ENCODE assay signal across 9 cellular contexts in the genomic region with DNA sequence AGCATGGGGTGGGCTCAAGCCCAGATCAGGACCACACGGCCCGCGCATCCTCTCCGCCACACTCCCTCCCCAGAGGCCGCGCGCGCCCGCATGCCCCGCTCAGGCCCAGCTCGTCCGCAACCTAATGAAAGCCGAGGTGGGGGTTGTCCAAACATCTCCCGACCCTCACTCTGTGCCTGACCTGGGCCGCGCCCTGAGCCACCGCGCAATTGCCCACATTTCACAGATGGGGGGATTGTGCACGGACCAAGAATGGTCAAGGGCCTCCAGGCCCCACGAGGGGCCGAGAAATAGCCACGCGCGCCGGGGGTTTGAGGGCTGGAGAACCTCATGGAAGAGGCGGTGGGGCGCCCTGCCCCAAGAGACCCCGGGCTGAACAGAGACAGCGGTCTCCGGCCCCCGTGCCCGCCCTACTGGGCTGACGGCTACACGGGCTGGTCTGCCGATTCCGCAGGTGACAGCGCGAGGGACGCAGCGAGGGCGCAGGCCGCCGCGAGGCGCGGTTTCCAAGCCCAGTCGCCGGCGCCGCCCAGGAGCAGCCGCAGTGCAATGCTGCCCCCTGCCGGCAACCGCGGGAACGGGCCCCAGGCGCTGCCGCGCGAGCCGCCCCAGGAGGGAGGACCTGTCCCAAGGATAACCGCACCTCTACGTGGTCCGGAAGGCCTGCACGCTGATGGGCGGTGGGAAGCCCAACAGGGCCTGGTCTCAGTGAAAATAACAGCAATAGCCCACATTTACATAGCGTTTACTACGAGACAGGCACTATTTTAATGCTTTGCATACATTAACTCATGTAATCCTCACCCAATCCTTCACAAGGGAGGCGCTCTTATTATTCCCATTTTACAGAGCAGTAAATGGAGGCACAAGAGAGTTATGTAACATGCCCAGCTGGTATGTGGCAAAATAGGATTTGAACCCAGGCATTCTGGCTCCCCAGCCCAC. TPM values are rescaled to one million over a fixed set of nuclear protein-coding genes. Genes with fewer than 3 reads are reported as not detected.
DNase-seq lines count a peak whose midpoint lies in the region; ATAC-seq and TF ChIP-seq lines count a peak whose summit lies in the region.
"Had no signal": no experiment of that assay in that cellular context is flagged by ENCODE, and none has a peak within 500 bp of the region (broad histone marks: within the 10 kb centered on the region; RNA-seq: fewer than 3 reads in every experiment).

No MANE protein-coding gene starts in this region.

- H3K4me3 ChIP-seq in PC-3 (ENCODE audit: low read length) (peak overlapping the region; percentile 38; the same call in 1 of the 2 replicates), fibroblast of pulmonary artery (replicated peaks; ENCODE audit: low read depth, low read length) (no peak overlapping the region), neutrophil (ENCODE audit: low read depth in 1 of 2, low read length in 1 of 2) (no peak overlapping the region), thoracic aorta (peak overlapping the region; percentile 57)

- H4K20me1 ChIP-seq in PC-3 (ENCODE audit: low read length), result no peaks in the 10 kb centered on the region

- no peaks in the 10 kb centered on the region for H3K36me3 ChIP-seq in PC-3 (ENCODE audit: low read depth, low read length)
- no peaks in the 10 kb centered on the region for H3K36me3 ChIP-seq in neutrophil
- H3K36me3 ChIP-seq in thoracic aorta, result no peaks in the 10 kb centered on the region

- H3K27ac ChIP-seq in PC-3 (ENCODE audit: low read length) (no peak overlapping the region), neutrophil (no peak overlapping the region), thoracic aorta (no peak overlapping the region)

- no peaks in the 10 kb centered on the region for H3K79me2 ChIP-seq in PC-3 (ENCODE audit: low read length)

- POLR2A ChIA-PET in PC-3 (lab: Charles Lee; ENCODE audit: unreplicated experiment), result no interaction called here

- H3K27me3 ChIP-seq in PC-3 (ENCODE audit: low read length), result peaks cover 8% of the 10 kb centered on the region; the same call in 1 of the 2 replicates
- peaks cover 95% of the 10 kb centered on the region for H3K27me3 ChIP-seq in neutrophil
- H3K27me3 ChIP-seq in thoracic aorta (replicated peaks; ENCODE audit: insufficient read depth), result no peaks in the 10 kb centered on the region

- peaks cover 51% of the 10 kb centered on the region for H3K27me3 Mint-ChIP-seq in activated T-cell treated with anti-CD3 and anti-CD28 coated beads, Interleukin-2, amount 50 U/mL, for 72 hours (ENCODE audit: low read depth)

- H3K4me1 ChIP-seq in PC-3 (ENCODE audit: insufficient read depth, low read length), result no peaks in the 10 kb centered on the region
- peaks cover 0 to 4% of the 10 kb centered on the region in 2 experiments for H3K4me1 ChIP-seq in neutrophil (ENCODE audit: control insufficient read depth in 1 of 2, insufficient read depth in 1 of 2, low read depth in 1 of 2, low read length in 1 of 2)
- H3K4me1 ChIP-seq in thoracic aorta (ENCODE audit: control insufficient read depth in 1 of 2, low read depth in 2 of 2), result peaks cover 0 to 3% of the 10 kb centered on the region in 2 donors

- H3K4me2 ChIP-seq in PC-3 (ENCODE audit: low read length), result peak overlapping the region; percentile 65

- DNase-seq in COLO829 (ENCODE audit: low spot score), result peak; percentile 47
- DNase-seq in PC-3, result peak; percentile 69
- peak; percentile 80 to 91 for DNase-seq in activated T-cell treated with anti-CD3 and anti-CD28 coated beads, Interleukin-2, amount 50 U/mL, for 72 hours
- peak; percentile 53 for DNase-seq in fibroblast of pulmonary artery (ENCODE audit: low read depth)
- no peak for DNase-seq in thoracic aorta (ENCODE audit: low spot score)

- no peaks in the 10 kb centered on the region for H3F3A ChIP-seq in PC-3 (ENCODE audit: low read length, unreplicated experiment)

- peak; percentile 97 for ATAC-seq in GM19351 (IDR thresholded peaks at IDR 0.05; ENCODE audit: unreplicated experiment)
- peak; percentile 99 for ATAC-seq in HG03432 (IDR thresholded peaks at IDR 0.05; ENCODE audit: unreplicated experiment)
- ATAC-seq in PC-3, result peak; percentile 99
- peak; percentile 93 to 95 for ATAC-seq in activated T-cell treated with anti-CD3 and anti-CD28 coated beads, Interleukin-2, amount 50 U/mL, for 72 hours (replicated peaks in 1 of 2)
- ATAC-seq in thoracic aorta (ENCODE audit: insufficient number of reproducible peaks, low FRiP score, low read depth), result peak; percentile 56

- intact Hi-C loops in PC-3 (cut with micrococcal nuclease), result loop anchor here (2.0 to 5.0 kb wide), 3 partner anchors 28 to 1765 kb away; no protein-coding TSS in a partner anchor

- no peak overlapping the region for H3K4me3 Mint-ChIP-seq in activated T-cell treated with anti-CD3 and anti-CD28 coated beads, Interleukin-2, amount 50 U/mL, for 72 hours
- H3K4me3 Mint-ChIP-seq: dendritic cell treated with granulocyte-macrophage colony-stimulating factor and Interleukin-4, amounts not matched to agents 40 ng/mL and 50 ng/mL, for 4 days had no signal

- no peak overlapping the region for H3K9ac ChIP-seq in PC-3 (ENCODE audit: low read length)

- BruUV-seq in PC-3 (replicated peaks; lab: Mats Ljungman, UMichigan), result no TSS peak

- no peaks in the 10 kb centered on the region for H3K36me3 Mint-ChIP-seq in activated T-cell treated with anti-CD3 and anti-CD28 coated beads, Interleukin-2, amount 50 U/mL, for 72 hours (ENCODE audit: insufficient read depth in 2 of 2)

- TF ChIP-seq CTCF in PC-3 (conservative IDR thresholded peaks at IDR 0.05; ENCODE audit: low read depth, low read length) (peak; percentile 84), fibroblast of pulmonary artery (IDR thresholded peaks at IDR 0.05; ENCODE audit: low read length, missing control alignments) (peak; percentile 50), neutrophil (IDR thresholded peaks at IDR 0.05) (peak; percentile 95), thoracic aorta (IDR thresholded peaks at IDR 0.05) (peak; percentile 99)

- H3K9me2 ChIP-seq in PC-3 (replicated peaks; ENCODE audit: low read length), result no peaks in the 10 kb centered on the region

- no peaks in the 10 kb centered on the region for H3K4me1 Mint-ChIP-seq in activated T-cell treated with anti-CD3 and anti-CD28 coated beads, Interleukin-2, amount 50 U/mL, for 72 hours (ENCODE audit: low read depth)

- H3K9me3 ChIP-seq in PC-3 (ENCODE audit: low read length) (no peaks in the 10 kb centered on the region), neutrophil (no peaks in the 10 kb centered on the region), thoracic aorta (no peaks in the 10 kb centered on the region)

- no peak overlapping the region for H3K27ac Mint-ChIP-seq in activated T-cell treated with anti-CD3 and anti-CD28 coated beads, Interleukin-2, amount 50 U/mL, for 72 hours
- H3K27ac Mint-ChIP-seq: dendritic cell treated with granulocyte-macrophage colony-stimulating factor and Interleukin-4, amounts not matched to agents 40 ng/mL and 50 ng/mL, for 4 days had no signal

- CTCF ChIA-PET in PC-3 (lab: Charles Lee), result no interaction called here

- H3K9me3 Mint-ChIP-seq in activated T-cell treated with anti-CD3 and anti-CD28 coated beads, Interleukin-2, amount 50 U/mL, for 72 hours, result no peaks in the 10 kb centered on the region
- H3K9me3 Mint-ChIP-seq: dendritic cell treated with granulocyte-macrophage colony-stimulating factor and Interleukin-4, amounts not matched to agents 40 ng/mL and 50 ng/mL, for 4 days had no signal

- peak overlapping the region; percentile 59; the same call in 1 of the 2 replicates for H2AFZ ChIP-seq in PC-3 (ENCODE audit: low read length)

RNA-seq across cellular contexts. Expression of a gene that starts 10.5 kb away (rescaled TPM):
- total RNA-seq in PC-3 (2014; rRNA removed), result not detected in 2 replicates
- total RNA-seq in activated T-cell treated with anti-CD3 and anti-CD28 coated beads, Interleukin-2, amount 50 U/mL, for 72 hours, result not detected
- under 1 TPM; 0.27 to 0.85 TPM for total RNA-seq in thoracic aorta

Comparison
In these comparisons a context has a peak if more than half of its experiments do, and no peak if none do; other contexts are left out.
1. H3K4me3 ChIP-seq: peak in PC-3 (single experiment) and thoracic aorta (single experiment); none in fibroblast of pulmonary artery (single experiment) and neutrophil (0 of 2).
2. Peak in every context shown above with its lines, with median percentiles within 50 percentile points of each other: ATAC-seq and CTCF ChIP-seq.